Comparison of ENCODE assay signal across 24 cellular contexts in the genomic region with DNA sequence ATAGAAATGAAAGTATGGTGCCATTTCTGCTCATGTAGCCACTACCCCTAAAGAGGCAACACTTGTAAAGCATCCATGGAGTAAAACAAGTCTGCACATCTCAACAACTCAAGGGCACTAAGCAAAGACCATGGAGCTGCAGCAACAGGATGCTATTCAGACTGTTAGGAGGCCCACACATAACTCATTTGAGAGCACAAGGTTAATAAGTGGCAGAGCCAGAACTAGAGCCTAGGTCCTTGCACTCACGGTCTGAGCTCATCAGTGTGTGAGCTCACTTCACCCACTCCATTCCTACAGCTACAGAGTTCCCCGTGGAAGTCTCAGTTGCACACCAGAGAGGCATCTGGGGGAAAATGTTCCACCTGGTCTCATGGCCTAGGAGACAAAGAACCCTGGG. TPM values are rescaled to one million over a fixed set of nuclear protein-coding genes. Genes with fewer than 3 reads are reported as not detected.
DNase-seq lines count a peak whose midpoint lies in the region; ATAC-seq and TF ChIP-seq lines count a peak whose summit lies in the region.
"Had no signal": no experiment of that assay in that cellular context is flagged by ENCODE, and none has a peak within 500 bp of the region (broad histone marks: within the 10 kb centered on the region; RNA-seq: fewer than 3 reads in every experiment).

No MANE protein-coding gene starts in this region.

- H3K9ac ChIP-seq in MM.1S (ENCODE audit: low read length): no peak overlapping the region
- H3K9ac ChIP-seq: parathyroid adenoma had no signal

- H3K27ac ChIP-seq in MM.1S (ENCODE audit: low read length): no peak overlapping the region
- no peak overlapping the region for H3K27ac ChIP-seq in WERI-Rb-1
- H3K27ac ChIP-seq: parathyroid adenoma, vagina, VCaP had no signal

- ATAC-seq in GM18873 (IDR thresholded peaks at IDR 0.05; ENCODE audit: low FRiP score, unreplicated experiment) (peak; percentile 78), GM21619 (IDR thresholded peaks at IDR 0.05; ENCODE audit: unreplicated experiment) (peak; percentile 55), HG03175 (IDR thresholded peaks at IDR 0.05; ENCODE audit: unreplicated experiment) (peak; percentile 25), left ventricle myocardium superior (no peak)
- ATAC-seq: activated T-cell treated with anti-CD3 and anti-CD28 coated beads, Interleukin-2, amount 50 U/mL, for 4 hours had no signal

- no peaks in the 10 kb centered on the region for H3F3A ChIP-seq in MM.1S (ENCODE audit: insufficient read depth, low read length)

- H3K79me2 ChIP-seq in MM.1S (ENCODE audit: low read length): no peaks in the 10 kb centered on the region
- H3K79me2 ChIP-seq: parathyroid adenoma had no signal

- peak; percentile 53 for DNase-seq in glomerular visceral epithelial cell (ENCODE audit: extremely low spot score)
- DNase-seq in MM.1S: no peak
- DNase-seq in NK-92 treated with Interleukin-12 subunit alpha and Interleukin-12 subunit beta, amount 100 ng/mL, for 24 hours (lab: John Stamatoyannopoulos, UW): no peak
- no peak for DNase-seq in WERI-Rb-1
- no peak for DNase-seq in left ventricle myocardium superior
- DNase-seq: activated CD4-positive, alpha-beta memory T cell treated with anti-CD3 and anti-CD28 coated beads, Interleukin-2, amount 10 ng/mL, durations not matched to agents 7 days and 5 days; activated naive CD4-positive, alpha-beta T cell treated with anti-CD3 and anti-CD28 coated beads, Interleukin-2, amount 50 U/mL, for 16 hours; activated T-cell treated with anti-CD3 and anti-CD28 coated beads, Interleukin-2, amount 50 U/mL, for 4 hours; effector memory CD4-positive, alpha-beta T cell; head of caudate nucleus; KBM-7; mammary epithelial cell; naive B cell; NCI-H1048; NCI-H2107; NCI-H524; Right ventricle myocardium superior; stimulated activated CD4-positive, alpha-beta T cell treated with anti-CD3 and anti-CD28 coated beads, Interleukin-4, amount 100 ng/mL, for 1 hour had no signal

- no peaks in the 10 kb centered on the region for H3K9me3 ChIP-seq in MM.1S (replicated peaks; ENCODE audit: insufficient read depth, low read length)
- no peaks in the 10 kb centered on the region for H3K9me3 ChIP-seq in WERI-Rb-1 (ENCODE audit: severe bottlenecking)
- H3K9me3 ChIP-seq: vagina had no signal

- no peak overlapping the region for H2AFZ ChIP-seq in MM.1S (ENCODE audit: low read length)
- H2AFZ ChIP-seq: parathyroid adenoma had no signal

- intact Hi-C loops in left ventricle myocardium superior (cut with micrococcal nuclease): no loop called here

- H3K4me3 ChIP-seq in MM.1S (ENCODE audit: low read length) (no peak overlapping the region), WERI-Rb-1 (ENCODE audit: low read depth, low read length) (no peak overlapping the region)
- H3K4me3 ChIP-seq: vagina had no signal

- no peak overlapping the region for H3K4me2 ChIP-seq in MM.1S (ENCODE audit: low read depth, low read length)

- H3K36me3 ChIP-seq in MM.1S (replicated peaks; ENCODE audit: insufficient read depth, low read length) (no peaks in the 10 kb centered on the region), WERI-Rb-1 (no peaks in the 10 kb centered on the region)
- H3K36me3 ChIP-seq: vagina had no signal

- H3K4me1 ChIP-seq in MM.1S (ENCODE audit: low read length): no peaks in the 10 kb centered on the region

- no peak for TF ChIP-seq CTCF in MM.1S (IDR thresholded peaks at IDR 0.05; ENCODE audit: low read length)
- TF ChIP-seq CTCF in WERI-Rb-1 (IDR thresholded peaks at IDR 0.05; ENCODE audit: low read depth, low read length): no peak

- no peaks in the 10 kb centered on the region for H4K20me1 ChIP-seq in MM.1S (ENCODE audit: insufficient read depth, low read length)

- no peaks in the 10 kb centered on the region for H3K9me2 ChIP-seq in MM.1S (replicated peaks; ENCODE audit: insufficient read depth, low read length)

- no peaks in the 10 kb centered on the region for H3K27me3 ChIP-seq in MM.1S (replicated peaks; ENCODE audit: insufficient read depth, low read length)
- H3K27me3 ChIP-seq in WERI-Rb-1 (ENCODE audit: insufficient read depth, low read depth, severe bottlenecking): peaks cover 10% of the 10 kb centered on the region
- H3K27me3 ChIP-seq: vagina had no signal

RNA-seq across cellular contexts. Expression of a gene that starts 35.0 kb away (rescaled TPM):
- total RNA-seq in left ventricle myocardium superior: 4.0 TPM
